2 cellular contexts compared by ENCODE assay signal in genomic region chr22:32517488-32517887, GRCh38.
A peak's percentile ranks its signal among the peaks of the same experiment; 100 is the strongest.
TF ChIP-seq lines count a peak whose summit lies in the region.

No MANE protein-coding gene starts in this region.

TF ChIP-seq in HepG2, 621 proteins besides CTCF, POLR2A, EP300 and RAD21:
- TF ChIP-seq ZNF484 (CRISPR knock-in tag; IDR thresholded peaks at IDR 0.05; ENCODE audit: borderline replicate concordance, low read depth) (no peak), ARNT (IDR thresholded peaks at IDR 0.05) (no peak), ZNF580 (CRISPR knock-in tag; IDR thresholded peaks at IDR 0.05; ENCODE audit: borderline replicate concordance, low read depth) (no peak), FOXA1 (IDR thresholded peaks at IDR 0.05) (no peak), FOXA1 (CRISPR knock-in tag; IDR thresholded peaks at IDR 0.05) (no peak), ZNF331 (CRISPR knock-in tag; IDR thresholded peaks at IDR 0.05) (peak; percentile 98), ZNF775 (CRISPR knock-in tag; IDR thresholded peaks at IDR 0.05; ENCODE audit: borderline replicate concordance) (no peak)

TF ChIP-seq in GM23338, 12 proteins besides CTCF, POLR2A, EP300 and RAD21:
- TF ChIP-seq NANOG (IDR thresholded peaks at IDR 0.05; ENCODE audit: borderline replicate concordance), result no peak
- TF ChIP-seq POLR2AphosphoS5 (IDR thresholded peaks at IDR 0.05; ENCODE audit: low read depth), result no peak
- TF ChIP-seq ZNF114 (CRISPR knock-in tag; IDR thresholded peaks at IDR 0.05), result no peak
- TF ChIP-seq ETS1 (IDR thresholded peaks at IDR 0.05), result no peak
- 0 out of 2 replicates have a peak, but pooled peaks have one; percentile 41 for TF ChIP-seq ZNF331 (CRISPR knock-in tag; IDR thresholded peaks at IDR 0.05; ENCODE audit: low read depth)
- no peak for TF ChIP-seq REST (IDR thresholded peaks at IDR 0.05; ENCODE audit: unreplicated experiment)
- TF ChIP-seq EZH2 (IDR thresholded peaks at IDR 0.05; ENCODE audit: low read depth, unreplicated experiment), result no peak
- no peak for TF ChIP-seq EZH2phosphoT487 (IDR thresholded peaks at IDR 0.05; ENCODE audit: unreplicated experiment)
